In the genomic region with DNA sequence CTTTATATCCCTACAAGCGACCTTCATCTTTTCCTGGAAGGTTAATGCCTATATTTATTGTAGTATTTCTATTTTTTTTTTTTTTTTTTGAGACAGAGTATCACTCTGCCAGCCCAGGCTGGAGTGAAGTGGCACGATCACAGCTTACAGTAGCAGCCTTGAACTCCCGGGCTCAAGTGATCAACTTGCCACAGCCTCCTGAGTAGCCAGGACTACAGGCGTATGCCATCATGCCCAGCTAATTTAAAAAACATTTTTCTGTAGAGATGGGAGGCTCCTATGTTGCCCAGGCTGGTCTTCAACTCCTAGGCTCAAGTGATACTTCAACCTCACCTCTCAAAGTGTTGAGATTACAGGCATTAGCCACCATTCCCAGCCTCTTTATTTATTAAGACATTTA, we compare ENCODE assay signal across 15 cellular contexts.
DNase-seq lines count a peak whose midpoint lies in the region; ATAC-seq and TF ChIP-seq lines count a peak whose summit lies in the region.
"Had no signal": no experiment of that assay in that cellular context is flagged by ENCODE, and none has a peak within 500 bp of the region (broad histone marks: within the 10 kb centered on the region; RNA-seq: fewer than 3 reads in every experiment).

No MANE protein-coding gene starts in this region.

- H3K4me1 ChIP-seq in SK-N-SH (ENCODE audit: control insufficient read depth in 1 of 2, insufficient read depth in 2 of 2, low read depth in 1 of 2, low read length in 1 of 2): peaks cover 0 to 14% of the 10 kb centered on the region in 2 experiments; a peak in 2 of 4 replicates
- H3K4me1 ChIP-seq in adrenal gland (replicated peaks in 1 of 2): peaks cover 16 to 32% of the 10 kb centered on the region in 2 donors
- no peaks in the 10 kb centered on the region for H3K4me1 ChIP-seq in lower lobe of right lung
- no peaks in the 10 kb centered on the region for H3K4me1 ChIP-seq in upper lobe of right lung
- H3K4me1 ChIP-seq: Caco-2, HAP-1 had no signal

- 92% methylated on average over 4 of the region's 4 CpGs for WGBS in SK-N-SH (ENCODE audit: low lambda C conversion rate)
- 45 to 69% (median 58%) methylated on average over 4 of the region's 4 CpGs for WGBS in adrenal gland, 4 donors

- H3K9ac ChIP-seq in SK-N-SH: no peak overlapping the region
- H3K9ac ChIP-seq: BLaER1 had no signal

- no peak for TF ChIP-seq EP300 in SK-N-SH (IDR thresholded peaks at IDR 0.05; ENCODE audit: borderline replicate concordance in 1 of 2, low read depth in 1 of 2, low read length in 1 of 2)

- H3F3A ChIP-seq in SK-N-SH (replicated peaks; ENCODE audit: insufficient read depth): peaks cover 6% of the 10 kb centered on the region

- H3K27me3 ChIP-seq in SK-N-SH (ENCODE audit: insufficient read depth): no peaks in the 10 kb centered on the region
- H3K27me3 ChIP-seq in adrenal gland: no peaks in the 10 kb centered on the region
- no peaks in the 10 kb centered on the region for H3K27me3 ChIP-seq in lower lobe of right lung (ENCODE audit: low read depth)
- H3K27me3 ChIP-seq in upper lobe of right lung: no peaks in the 10 kb centered on the region
- H3K27me3 ChIP-seq: BLaER1 had no signal

- no peak for TF ChIP-seq POLR2A in adrenal gland (IDR thresholded peaks at IDR 0.05)

- H3K36me3 ChIP-seq in SK-N-SH (replicated peaks in 1 of 2; ENCODE audit: control insufficient read depth in 1 of 2, insufficient read depth in 2 of 2, low read length in 1 of 2) (peaks cover 14 to 18% of the 10 kb centered on the region in 2 experiments), adrenal gland (replicated peaks in 1 of 2) (no peaks in the 10 kb centered on the region), lower lobe of right lung (peaks cover 8% of the 10 kb centered on the region), upper lobe of right lung (no peaks in the 10 kb centered on the region)
- H3K36me3 ChIP-seq: HAP-1 had no signal

- peak overlapping the region in 1 of 2 experiments; percentile 83; a peak in 2 of 4 replicates for H3K27ac ChIP-seq in SK-N-SH (ENCODE audit: low read depth in 2 of 2, low read length in 1 of 2)
- H3K27ac ChIP-seq in adrenal gland: no peak overlapping the region
- H3K27ac ChIP-seq in lower lobe of right lung: no peak overlapping the region
- H3K27ac ChIP-seq in upper lobe of right lung: no peak overlapping the region
- H3K27ac ChIP-seq: BLaER1 had no signal

- no peak overlapping the region for H2AFZ ChIP-seq in SK-N-SH (ENCODE audit: low read depth)

- H3K4me2 ChIP-seq in SK-N-SH: no peak overlapping the region
- H3K4me2 ChIP-seq: BLaER1 had no signal

- ATAC-seq in SK-N-SH treated with all-trans-retinoic acid at 6 μM for 48 hours (peak; percentile 25; the same call in 1 of the 3 replicates), lower lobe of right lung (peak; percentile 43 to 63), upper lobe of right lung (peak; percentile 51), HG03432 (IDR thresholded peaks at IDR 0.05; ENCODE audit: unreplicated experiment) (no peak)

- H3K4me3 ChIP-seq in SK-N-SH (ENCODE audit: low read depth in 2 of 2, low read length in 1 of 2) (no peak overlapping the region), adrenal gland (no peak overlapping the region), lower lobe of right lung (no peak overlapping the region), upper lobe of right lung (no peak overlapping the region)
- H3K4me3 ChIP-seq: BLaER1, HAP-1 had no signal

- DNase-seq in SK-N-SH (no peak), adrenal gland (peak in 4 of 7 donors; percentile 25 to 57 (median 39)), lower lobe of right lung (no peak), upper lobe of right lung (no peak), activated T-cell treated with anti-CD3 and anti-CD28 coated beads for 4 hours (no peak)
- DNase-seq: 8988T; AML-193; Caco-2; CD8-positive, alpha-beta memory T cell; DND-41; GDM1 had no signal

- no peak for TF ChIP-seq CTCF in SK-N-SH (IDR thresholded peaks at IDR 0.05)
- TF ChIP-seq CTCF in adrenal gland (IDR thresholded peaks at IDR 0.05): no peak
- no peak for TF ChIP-seq CTCF in lower lobe of right lung (IDR thresholded peaks at IDR 0.05)
- no peak for TF ChIP-seq CTCF in upper lobe of right lung (IDR thresholded peaks at IDR 0.05)

- intact Hi-C loops in adrenal gland (cut with DNase I): no loop called here
- intact Hi-C loops in lower lobe of right lung (cut with DNase I): no loop called here
- intact Hi-C loops in upper lobe of right lung (cut with DNase I): no loop called here

- peaks cover 83% of the 10 kb centered on the region; the same call in 1 of the 2 replicates for H3K79me2 ChIP-seq in SK-N-SH (ENCODE audit: insufficient read depth)

- no peaks in the 10 kb centered on the region; the same call in 1 of the 2 replicates for H4K20me1 ChIP-seq in SK-N-SH (ENCODE audit: insufficient read depth)

- H3K9me3 ChIP-seq in SK-N-SH: no peaks in the 10 kb centered on the region
- H3K9me3 ChIP-seq in adrenal gland (replicated peaks in 1 of 3): no peaks in the 10 kb centered on the region
- H3K9me3 ChIP-seq in lower lobe of right lung: peaks cover 9% of the 10 kb centered on the region
- no peaks in the 10 kb centered on the region for H3K9me3 ChIP-seq in upper lobe of right lung

- POLR2A ChIA-PET in SK-N-SH (lab: Yijun Ruan, JAX): no interaction called here

- H3K9me2 ChIP-seq in SK-N-SH: no peaks in the 10 kb centered on the region

- no peak for TF ChIP-seq RAD21 in SK-N-SH (IDR thresholded peaks at IDR 0.05; ENCODE audit: low read length)

- CTCF ChIA-PET in SK-N-SH (lab: Yijun Ruan, JAX): interaction anchor here (0.9 to 1.6 kb wide), 3 partner anchors 16 to 31 kb away, joined by 3 to 4 read pairs (median 3); no protein-coding TSS in a partner anchor

TF ChIP-seq in SK-N-SH treated with all-trans-retinoic acid at 6 μM for 48 hours, 23 proteins besides CTCF, POLR2A, EP300 and RAD21:
- TF ChIP-seq ESRRG (CRISPR knock-in tag; IDR thresholded peaks at IDR 0.05): no peak
- TF ChIP-seq, protein P1, sequence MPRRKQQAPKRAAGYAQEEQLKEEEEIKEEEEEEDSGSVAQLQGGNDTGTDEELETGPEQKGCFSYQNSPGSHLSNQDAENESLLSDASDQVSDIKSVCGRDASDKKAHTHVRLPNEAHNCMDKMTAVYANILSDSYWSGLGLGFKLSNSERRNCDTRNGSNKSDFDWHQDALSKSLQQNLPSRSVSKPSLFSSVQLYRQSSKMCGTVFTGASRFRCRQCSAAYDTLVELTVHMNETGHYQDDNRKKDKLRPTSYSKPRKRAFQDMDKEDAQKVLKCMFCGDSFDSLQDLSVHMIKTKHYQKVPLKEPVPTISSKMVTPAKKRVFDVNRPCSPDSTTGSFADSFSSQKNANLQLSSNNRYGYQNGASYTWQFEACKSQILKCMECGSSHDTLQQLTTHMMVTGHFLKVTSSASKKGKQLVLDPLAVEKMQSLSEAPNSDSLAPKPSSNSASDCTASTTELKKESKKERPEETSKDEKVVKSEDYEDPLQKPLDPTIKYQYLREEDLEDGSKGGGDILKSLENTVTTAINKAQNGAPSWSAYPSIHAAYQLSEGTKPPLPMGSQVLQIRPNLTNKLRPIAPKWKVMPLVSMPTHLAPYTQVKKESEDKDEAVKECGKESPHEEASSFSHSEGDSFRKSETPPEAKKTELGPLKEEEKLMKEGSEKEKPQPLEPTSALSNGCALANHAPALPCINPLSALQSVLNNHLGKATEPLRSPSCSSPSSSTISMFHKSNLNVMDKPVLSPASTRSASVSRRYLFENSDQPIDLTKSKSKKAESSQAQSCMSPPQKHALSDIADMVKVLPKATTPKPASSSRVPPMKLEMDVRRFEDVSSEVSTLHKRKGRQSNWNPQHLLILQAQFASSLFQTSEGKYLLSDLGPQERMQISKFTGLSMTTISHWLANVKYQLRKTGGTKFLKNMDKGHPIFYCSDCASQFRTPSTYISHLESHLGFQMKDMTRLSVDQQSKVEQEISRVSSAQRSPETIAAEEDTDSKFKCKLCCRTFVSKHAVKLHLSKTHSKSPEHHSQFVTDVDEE (CRISPR knock-in tag; IDR thresholded peaks at IDR 0.05): no peak
- no peak for TF ChIP-seq ISL1 (CRISPR knock-in tag; IDR thresholded peaks at IDR 0.05)
TF ChIP-seq in SK-N-SH treated with all-trans-retinoic acid at 6 μM for 48 hours: peak in this region for 0.

TF ChIP-seq in SK-N-SH, 30 proteins besides CTCF, POLR2A, EP300 and RAD21 (continues in another document):
- TF ChIP-seq, protein P2, sequence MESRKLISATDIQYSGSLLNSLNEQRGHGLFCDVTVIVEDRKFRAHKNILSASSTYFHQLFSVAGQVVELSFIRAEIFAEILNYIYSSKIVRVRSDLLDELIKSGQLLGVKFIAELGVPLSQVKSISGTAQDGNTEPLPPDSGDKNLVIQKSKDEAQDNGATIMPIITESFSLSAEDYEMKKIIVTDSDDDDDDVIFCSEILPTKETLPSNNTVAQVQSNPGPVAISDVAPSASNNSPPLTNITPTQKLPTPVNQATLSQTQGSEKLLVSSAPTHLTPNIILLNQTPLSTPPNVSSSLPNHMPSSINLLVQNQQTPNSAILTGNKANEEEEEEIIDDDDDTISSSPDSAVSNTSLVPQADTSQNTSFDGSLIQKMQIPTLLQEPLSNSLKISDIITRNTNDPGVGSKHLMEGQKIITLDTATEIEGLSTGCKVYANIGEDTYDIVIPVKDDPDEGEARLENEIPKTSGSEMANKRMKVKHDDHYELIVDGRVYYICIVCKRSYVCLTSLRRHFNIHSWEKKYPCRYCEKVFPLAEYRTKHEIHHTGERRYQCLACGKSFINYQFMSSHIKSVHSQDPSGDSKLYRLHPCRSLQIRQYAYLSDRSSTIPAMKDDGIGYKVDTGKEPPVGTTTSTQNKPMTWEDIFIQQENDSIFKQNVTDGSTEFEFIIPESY (IDR thresholded peaks at IDR 0.05; ENCODE audit: borderline replicate concordance, low read depth): no peak
- no peak for TF ChIP-seq RXRA (IDR thresholded peaks at IDR 0.05; ENCODE audit: borderline replicate concordance, low read depth)
- no peak for TF ChIP-seq FOXM1 (IDR thresholded peaks at IDR 0.05; ENCODE audit: low read depth)
- TF ChIP-seq ELF1 (IDR thresholded peaks at IDR 0.05): no peak
- no peak for TF ChIP-seq TCF12 (IDR thresholded peaks at IDR 0.05)
- TF ChIP-seq FOXJ3 (CRISPR knock-in tag; IDR thresholded peaks at IDR 0.05): no peak
- TF ChIP-seq, protein P3, sequence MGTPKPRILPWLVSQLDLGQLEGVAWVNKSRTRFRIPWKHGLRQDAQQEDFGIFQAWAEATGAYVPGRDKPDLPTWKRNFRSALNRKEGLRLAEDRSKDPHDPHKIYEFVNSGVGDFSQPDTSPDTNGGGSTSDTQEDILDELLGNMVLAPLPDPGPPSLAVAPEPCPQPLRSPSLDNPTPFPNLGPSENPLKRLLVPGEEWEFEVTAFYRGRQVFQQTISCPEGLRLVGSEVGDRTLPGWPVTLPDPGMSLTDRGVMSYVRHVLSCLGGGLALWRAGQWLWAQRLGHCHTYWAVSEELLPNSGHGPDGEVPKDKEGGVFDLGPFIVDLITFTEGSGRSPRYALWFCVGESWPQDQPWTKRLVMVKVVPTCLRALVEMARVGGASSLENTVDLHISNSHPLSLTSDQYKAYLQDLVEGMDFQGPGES (IDR thresholded peaks at IDR 0.05; ENCODE audit: low read depth, low read length): no peak

Comparison
In these comparisons a context has a peak if more than half of its experiments do, and no peak if none do; other contexts are left out.
1. DNase-seq: peak in adrenal gland (4 of 7); none in SK-N-SH (single experiment), lower lobe of right lung (single experiment), upper lobe of right lung (single experiment) and activated T-cell treated with anti-CD3 and anti-CD28 coated beads for 4 hours (single experiment).